8 cellular contexts compared by ENCODE assay signal in genomic region chr19:17721821-17722220, GRCh38. TPM values are rescaled to one million over a fixed set of nuclear protein-coding genes. Genes with fewer than 3 reads are reported as not detected.
DNase-seq lines count a peak whose midpoint lies in the region; ATAC-seq and TF ChIP-seq lines count a peak whose summit lies in the region.

No MANE protein-coding gene starts in this region.

- ATAC-seq in activated naive CD8-positive, alpha-beta T cell treated with anti-CD3 and anti-CD28 coated beads, Interleukin-2, amount 10 ng/mL, durations not matched to agents 7 days and 5 days (ENCODE audit: low read depth): no peak
- ATAC-seq in left lobe of liver: peak; percentile 49
- ATAC-seq in HG03025 (IDR thresholded peaks at IDR 0.05; ENCODE audit: low FRiP score, unreplicated experiment): no peak
- no peak for ATAC-seq in GM21528 (IDR thresholded peaks at IDR 0.05; ENCODE audit: low FRiP score, unreplicated experiment)

- peak overlapping the region; percentile 67 for H3K27ac Mint-ChIP-seq in HFFc6
- H3K27ac Mint-ChIP-seq in activated naive CD8-positive, alpha-beta T cell treated with anti-CD3 and anti-CD28 coated beads, Interleukin-2, amount 10 ng/mL, durations not matched to agents 7 days and 5 days: peak overlapping the region; percentile 33

- TF ChIP-seq CTCF in HFFc6 (IDR thresholded peaks at IDR 0.05): no peak

- H3K36me3 Mint-ChIP-seq in HFFc6 (ENCODE audit: low read depth): peaks cover 8% of the 10 kb centered on the region; the same call in 1 of the 2 replicates
- peaks cover 8% of the 10 kb centered on the region for H3K36me3 Mint-ChIP-seq in activated naive CD8-positive, alpha-beta T cell treated with anti-CD3 and anti-CD28 coated beads, Interleukin-2, amount 10 ng/mL, durations not matched to agents 7 days and 5 days

- POLR2A ChIA-PET in activated naive CD8-positive, alpha-beta T cell treated with anti-CD3 and anti-CD28 coated beads, Interleukin-2, amount 10 ng/mL, durations not matched to agents 7 days and 5 days (lab: Charles Lee): no interaction called here

- H3K4me1 Mint-ChIP-seq in HFFc6 (ENCODE audit: low read depth): peaks cover 40% of the 10 kb centered on the region
- peaks cover 34% of the 10 kb centered on the region for H3K4me1 Mint-ChIP-seq in activated naive CD8-positive, alpha-beta T cell treated with anti-CD3 and anti-CD28 coated beads, Interleukin-2, amount 10 ng/mL, durations not matched to agents 7 days and 5 days

- no peaks in the 10 kb centered on the region; the same call in none of the 2 replicates for H3K27me3 Mint-ChIP-seq in HFFc6 (ENCODE audit: insufficient read depth)
- no peaks in the 10 kb centered on the region for H3K27me3 Mint-ChIP-seq in activated naive CD8-positive, alpha-beta T cell treated with anti-CD3 and anti-CD28 coated beads, Interleukin-2, amount 10 ng/mL, durations not matched to agents 7 days and 5 days

- H3K4me3 Mint-ChIP-seq in HFFc6: peak overlapping the region; percentile 92
- peak overlapping the region; percentile 93 for H3K4me3 Mint-ChIP-seq in activated naive CD8-positive, alpha-beta T cell treated with anti-CD3 and anti-CD28 coated beads, Interleukin-2, amount 10 ng/mL, durations not matched to agents 7 days and 5 days

- DNase-seq in AG08396 (ENCODE audit: low spot score) (peak; percentile 69), HFFc6 (peak; percentile 6), left lobe of liver (ENCODE audit: low spot score) (no peak), GOT3 (lab: John Stamatoyannopoulos, UW) (no peak), kidney glomerular epithelial cell (lab: John Stamatoyannopoulos, UW) (no peak)
- no peak for DNase-seq in activated naive CD8-positive, alpha-beta T cell treated with anti-CD3 and anti-CD28 coated beads, Interleukin-2, amount 10 ng/mL, durations not matched to agents 7 days and 5 days

- H3K9me3 Mint-ChIP-seq in HFFc6: no peaks in the 10 kb centered on the region
- H3K9me3 Mint-ChIP-seq in activated naive CD8-positive, alpha-beta T cell treated with anti-CD3 and anti-CD28 coated beads, Interleukin-2, amount 10 ng/mL, durations not matched to agents 7 days and 5 days: no peaks in the 10 kb centered on the region

RNA-seq across cellular contexts. Expression of gene MAP1S, which starts 2.5 kb away (rescaled TPM):
- total RNA-seq in HFFc6 (2021; fragmentation: NEBNext Ultra II Directional; extraction: Animal tissue kit (Norgen Biotek cat#: 25700)): 10 to 100 TPM; 56.0 to 77.9 (median 68.2) TPM
- 10 to 100 TPM; 71.2 to 78.4 TPM for total RNA-seq in activated naive CD8-positive, alpha-beta T cell treated with anti-CD3 and anti-CD28 coated beads, Interleukin-2, amount 10 ng/mL, durations not matched to agents 7 days and 5 days
- total RNA-seq in left lobe of liver: 14.3 TPM

RNA-seq across cellular contexts. Expression of gene FCHO1, which starts 29.5 kb away (rescaled TPM):
- 1 to 10 TPM in 1 of 6 experiments, under 1 TPM in 5; 0.31 to 1.1 (median 0.40) TPM for total RNA-seq in HFFc6 (2021; fragmentation: NEBNext Ultra II Directional; extraction: Animal tissue kit (Norgen Biotek cat#: 25700))
- total RNA-seq in activated naive CD8-positive, alpha-beta T cell treated with anti-CD3 and anti-CD28 coated beads, Interleukin-2, amount 10 ng/mL, durations not matched to agents 7 days and 5 days: 10 to 100 TPM; 74.2 to 77.9 TPM
- total RNA-seq in left lobe of liver: 1.7 TPM

RNA-seq across cellular contexts. Expression of gene UNC13A, which starts 33.7 kb away (rescaled TPM):
- under 1 TPM; 0.07 to 0.71 (median 0.21) TPM for total RNA-seq in HFFc6 (2021; fragmentation: NEBNext Ultra II Directional; extraction: Animal tissue kit (Norgen Biotek cat#: 25700))
- total RNA-seq in activated naive CD8-positive, alpha-beta T cell treated with anti-CD3 and anti-CD28 coated beads, Interleukin-2, amount 10 ng/mL, durations not matched to agents 7 days and 5 days: under 1 TPM; 0.06 to 0.25 TPM
- total RNA-seq in left lobe of liver: 0.13 TPM

Comparison
In these comparisons a context has a peak if more than half of its experiments do, and no peak if none do; other contexts are left out.
1. DNase-seq: peak in AG08396 (single experiment) and HFFc6 (single experiment); none in activated naive CD8-positive, alpha-beta T cell treated with anti-CD3 and anti-CD28 coated beads, Interleukin-2, amount 10 ng/mL, durations not matched to agents 7 days and 5 days (single experiment), left lobe of liver (single experiment), GOT3 (single experiment) and kidney glomerular epithelial cell (single experiment).
2. RNA of gene FCHO1, which starts 29.5 kb away (total RNA-seq): 74.2 to 77.9 TPM in activated naive CD8-positive, alpha-beta T cell treated with anti-CD3 and anti-CD28 coated beads, Interleukin-2, amount 10 ng/mL, durations not matched to agents 7 days and 5 days; 1.7 TPM in left lobe of liver (single experiment) and 0.31 to 1.1 TPM in HFFc6; every median in the first group is over 10 times any median in the second.